In genomic region chr12:14366211-14366762, GRCh38 we compare ENCODE assay signal across 8 cellular contexts.
DNase-seq lines count a peak whose midpoint lies in the region; ATAC-seq and TF ChIP-seq lines count a peak whose summit lies in the region.

No MANE protein-coding gene starts in this region.

- peaks cover 13% of the 10 kb centered on the region for H3K36me3 Mint-ChIP-seq in activated naive CD4-positive, alpha-beta T cell treated with anti-CD3 and anti-CD28 coated beads, Interleukin-2, amount 50 U/mL, for 24 hours
- peaks cover 37% of the 10 kb centered on the region for H3K36me3 Mint-ChIP-seq in nephron progenitor cell (ENCODE audit: low read depth)

- TF ChIP-seq CTCF in epithelial cell of esophagus (IDR thresholded peaks at IDR 0.05; ENCODE audit: insufficient read depth, low read depth, low read length, missing control alignments), result peak; percentile 17
- no peak for TF ChIP-seq CTCF in nephron progenitor cell (IDR thresholded peaks at IDR 0.05)

- ATAC-seq in GM21367 (IDR thresholded peaks at IDR 0.05; ENCODE audit: unreplicated experiment) (no peak), HG03175 (IDR thresholded peaks at IDR 0.05; ENCODE audit: unreplicated experiment) (no peak)

- H3K9me3 Mint-ChIP-seq in activated naive CD4-positive, alpha-beta T cell treated with anti-CD3 and anti-CD28 coated beads, Interleukin-2, amount 50 U/mL, for 24 hours, result peaks cover 7% of the 10 kb centered on the region
- peaks cover 49% of the 10 kb centered on the region for H3K9me3 Mint-ChIP-seq in nephron progenitor cell

- peak overlapping the region; percentile 69 for H3K4me3 ChIP-seq in epithelial cell of esophagus (ENCODE audit: low read length)

- DNase-seq in activated naive CD4-positive, alpha-beta T cell treated with anti-CD3 and anti-CD28 coated beads, Interleukin-2, amount 50 U/mL, for 16 hours, result no peak
- DNase-seq in RKO (ENCODE audit: low spot score), result peak; percentile 66
- peak; percentile 43 for DNase-seq in epithelial cell of esophagus (ENCODE audit: low read depth)
- DNase-seq in nephron progenitor cell, result no peak
- DNase-seq in effector CD8-positive, alpha-beta T cell (lab: John Stamatoyannopoulos, UW), result no peak

- H3K4me1 Mint-ChIP-seq in activated naive CD4-positive, alpha-beta T cell treated with anti-CD3 and anti-CD28 coated beads, Interleukin-2, amount 50 U/mL, for 24 hours, result peaks cover 51% of the 10 kb centered on the region
- H3K4me1 Mint-ChIP-seq in nephron progenitor cell, result peaks cover 24% of the 10 kb centered on the region

- no peaks in the 10 kb centered on the region for H3K27me3 Mint-ChIP-seq in activated naive CD4-positive, alpha-beta T cell treated with anti-CD3 and anti-CD28 coated beads, Interleukin-2, amount 50 U/mL, for 24 hours
- no peaks in the 10 kb centered on the region for H3K27me3 Mint-ChIP-seq in nephron progenitor cell (ENCODE audit: low read depth, poor library complexity)

- peak overlapping the region; percentile 88 for H3K4me3 Mint-ChIP-seq in activated naive CD4-positive, alpha-beta T cell treated with anti-CD3 and anti-CD28 coated beads, Interleukin-2, amount 50 U/mL, for 24 hours
- peak overlapping the region; percentile 96 for H3K4me3 Mint-ChIP-seq in nephron progenitor cell

- H3K27ac Mint-ChIP-seq in activated naive CD4-positive, alpha-beta T cell treated with anti-CD3 and anti-CD28 coated beads, Interleukin-2, amount 50 U/mL, for 24 hours, result peak overlapping the region; percentile 96
- peak overlapping the region; percentile 98 for H3K27ac Mint-ChIP-seq in nephron progenitor cell

Comparison
In these comparisons a context has a peak if more than half of its experiments do, and no peak if none do; other contexts are left out.
1. DNase-seq: peak in RKO (single experiment) and epithelial cell of esophagus (single experiment); none in activated naive CD4-positive, alpha-beta T cell treated with anti-CD3 and anti-CD28 coated beads, Interleukin-2, amount 50 U/mL, for 16 hours (single experiment), nephron progenitor cell (single experiment) and effector CD8-positive, alpha-beta T cell (single experiment).